ENCODE assay signal across 11 cellular contexts in genomic region chr11:118002010-118002540, GRCh38. TPM values are rescaled to one million over a fixed set of nuclear protein-coding genes. Genes with fewer than 3 reads are reported as not detected.
DNase-seq lines count a peak whose midpoint lies in the region; ATAC-seq and TF ChIP-seq lines count a peak whose summit lies in the region.
"Had no signal": no experiment of that assay in that cellular context is flagged by ENCODE, and none has a peak within 500 bp of the region (broad histone marks: within the 10 kb centered on the region; RNA-seq: fewer than 3 reads in every experiment).

No MANE protein-coding gene starts in this region.

- H3K27me3 ChIP-seq in HL-60 (ENCODE audit: insufficient read depth, poor library complexity, severe bottlenecking) (no peaks in the 10 kb centered on the region), esophagus muscularis mucosa (no peaks in the 10 kb centered on the region), H7 (ENCODE audit: control insufficient read depth, insufficient read depth, low read length) (no peaks in the 10 kb centered on the region)
- H3K27me3 ChIP-seq: brain microvascular endothelial cell, ovary had no signal

- DNase-seq in HL-60 (ENCODE audit: low read depth in 1 of 2, low spot score in 1 of 2) (no peak), esophagus muscularis mucosa (ENCODE audit: extremely low spot score) (no peak), H7 (no peak), HPDE6-E6E7 (ENCODE audit: extremely low spot score) (no peak)
- peak; percentile 68 to 74 for DNase-seq in activated CD4-positive, alpha-beta T cell treated with anti-CD3 and anti-CD28 coated beads, Interleukin-2, amount 50 U/mL, for 48 hours
- DNase-seq in stimulated activated CD4-positive, alpha-beta T cell treated with anti-CD3 and anti-CD28 coated beads, Interleukin-2, amount 100 ng/mL, for 48 hours = peak; percentile 56
- DNase-seq: brain microvascular endothelial cell, NCI-H1930 had no signal

- intact Hi-C loops in esophagus muscularis mucosa (cut with DNase I) = no loop called here

- peak overlapping the region; percentile 48 for H3K27ac ChIP-seq in HL-60 (replicated peaks)
- peak overlapping the region; percentile 13 to 63 (median 38) for H3K27ac ChIP-seq in esophagus muscularis mucosa (replicated peaks in 1 of 4)
- H3K27ac ChIP-seq: brain microvascular endothelial cell, ovary had no signal

- H3K4me3 ChIP-seq in HL-60 (replicated peaks; ENCODE audit: insufficient read depth, low read length) (no peak overlapping the region), esophagus muscularis mucosa (no peak overlapping the region), H7 (ENCODE audit: insufficient read depth, low read depth, low read length) (no peak overlapping the region)
- H3K4me3 ChIP-seq: ovary had no signal

- ATAC-seq in HG03520 (IDR thresholded peaks at IDR 0.05; ENCODE audit: unreplicated experiment) (no peak), GM18519 (IDR thresholded peaks at IDR 0.05; ENCODE audit: low FRiP score, unreplicated experiment) (no peak)

- 94% methylated on average over 6 of the region's 6 CpGs for WGBS in esophagus muscularis mucosa

- no peak for TF ChIP-seq POLR2A in esophagus muscularis mucosa (IDR thresholded peaks at IDR 0.05; ENCODE audit: low read depth)

- H3K4me1 ChIP-seq in esophagus muscularis mucosa = peaks cover 0 to 21% (median 6%) of the 10 kb centered on the region in 4 donors

- peaks cover 0 to 6% (median 0%) of the 10 kb centered on the region in 4 donors for H3K9me3 ChIP-seq in esophagus muscularis mucosa
- H3K9me3 ChIP-seq: ovary had no signal

- peaks cover 0 to 4% (median 0%) of the 10 kb centered on the region in 4 donors for H3K36me3 ChIP-seq in esophagus muscularis mucosa
- H3K36me3 ChIP-seq in H7 (replicated peaks; ENCODE audit: control insufficient read depth, insufficient read depth, low read length) = no peaks in the 10 kb centered on the region
- H3K36me3 ChIP-seq: brain microvascular endothelial cell, ovary had no signal

- TF ChIP-seq CTCF in HL-60 (IDR thresholded peaks at IDR 0.05; ENCODE audit: insufficient read depth, low read length) = no peak
- TF ChIP-seq CTCF in esophagus muscularis mucosa (IDR thresholded peaks at IDR 0.05) = no peak

- no peak for TF ChIP-seq EP300 in esophagus muscularis mucosa (IDR thresholded peaks at IDR 0.05)

RNA-seq across cellular contexts. Expression of gene IL10RA, which starts 15.9 kb away (rescaled TPM):
- 10 to 100 TPM; 14.3 to 34.9 (median 20.9) TPM for total RNA-seq in esophagus muscularis mucosa
- not detected in 2 replicates for total RNA-seq in H7 (2014; rRNA removed; shearing (Covaris generic))

Comparison
In these comparisons a context has a peak if more than half of its experiments do, and no peak if none do; other contexts are left out.
1. DNase-seq: peak in activated CD4-positive, alpha-beta T cell treated with anti-CD3 and anti-CD28 coated beads, Interleukin-2, amount 50 U/mL, for 48 hours (2 of 2) and stimulated activated CD4-positive, alpha-beta T cell treated with anti-CD3 and anti-CD28 coated beads, Interleukin-2, amount 100 ng/mL, for 48 hours (2 of 2); none in HL-60 (0 of 2), esophagus muscularis mucosa (single experiment), H7 (single experiment) and HPDE6-E6E7 (single experiment).
2. RNA of gene IL10RA, which starts 15.9 kb away (total RNA-seq): 14.3 to 34.9 TPM in esophagus muscularis mucosa; not detected in H7; every median in the first group is over 10 times any median in the second.